In genomic region chr4:16579866-16580265, GRCh38 we compare ENCODE assay signal across 26 cellular contexts.
DNase-seq lines count a peak whose midpoint lies in the region; ATAC-seq, FAIRE-seq and TF ChIP-seq lines count a peak whose summit lies in the region.
"Had no signal": no experiment of that assay in that cellular context is flagged by ENCODE, and none has a peak within 500 bp of the region (broad histone marks: within the 10 kb centered on the region; RNA-seq: fewer than 3 reads in every experiment).

No MANE protein-coding gene starts in this region.

- no peak for ATAC-seq in HG03175 (IDR thresholded peaks at IDR 0.05; ENCODE audit: unreplicated experiment)
- ATAC-seq in GM21381 (IDR thresholded peaks at IDR 0.05; ENCODE audit: unreplicated experiment), result no peak
- ATAC-seq: activated CD8-positive, alpha-beta T cell treated with anti-CD3 and anti-CD28 coated beads for 36 hours had no signal

- TF ChIP-seq CTCF in astrocyte (IDR thresholded peaks at IDR 0.05; ENCODE audit: insufficient read depth, low read depth, low read length) (no peak), neural progenitor cell (IDR thresholded peaks at IDR 0.05) (no peak)

- H3K4me3 Mint-ChIP-seq in astrocyte (ENCODE audit: unreplicated experiment) (no peak overlapping the region), neural progenitor cell (peak overlapping the region; percentile 7)
- H3K4me3 Mint-ChIP-seq: activated CD8-positive, alpha-beta T cell treated with anti-CD3 and anti-CD28 coated beads for 36 hours; memory B cell had no signal

- H3K9ac ChIP-seq in astrocyte (ENCODE audit: low read length) (no peak overlapping the region), neural progenitor cell (no peak overlapping the region)

- H3K4me2 ChIP-seq in astrocyte (ENCODE audit: low read length) (no peak overlapping the region), neural progenitor cell (no peak overlapping the region)

- H3K36me3 Mint-ChIP-seq in astrocyte (ENCODE audit: low read depth, unreplicated experiment), result no peaks in the 10 kb centered on the region
- H3K36me3 Mint-ChIP-seq in neural progenitor cell, result peaks cover 18% of the 10 kb centered on the region
- H3K36me3 Mint-ChIP-seq: memory B cell had no signal

- H3K27me3 ChIP-seq in astrocyte (ENCODE audit: insufficient read depth, low read length) (no peaks in the 10 kb centered on the region), neural progenitor cell (no peaks in the 10 kb centered on the region)
- H3K27me3 ChIP-seq: stomach, tibial nerve had no signal

- H3K36me3 ChIP-seq in astrocyte (ENCODE audit: insufficient read depth, low read length), result no peaks in the 10 kb centered on the region
- no peaks in the 10 kb centered on the region for H3K36me3 ChIP-seq in neural progenitor cell
- H3K36me3 ChIP-seq: tibial nerve had no signal

- no peak for FAIRE-seq in astrocyte (lab: Jason Lieb, UNC)
- FAIRE-seq: GM18507 had no signal

- H2AFZ ChIP-seq in astrocyte (ENCODE audit: low read depth, low read length) (no peak overlapping the region), neural progenitor cell (replicated peaks) (no peak overlapping the region)

- H3K27me3 Mint-ChIP-seq in astrocyte (ENCODE audit: low read depth, unreplicated experiment) (no peaks in the 10 kb centered on the region), neural progenitor cell (ENCODE audit: insufficient read depth, low read depth) (peaks cover 2% of the 10 kb centered on the region)
- H3K27me3 Mint-ChIP-seq: activated CD8-positive, alpha-beta T cell treated with anti-CD3 and anti-CD28 coated beads for 36 hours; memory B cell had no signal

- no peaks in the 10 kb centered on the region for H3F3A ChIP-seq in neural progenitor cell (ENCODE audit: low read depth)

- H4K20me1 ChIP-seq in astrocyte (ENCODE audit: insufficient read depth, low read length), result no peaks in the 10 kb centered on the region
- H4K20me1 ChIP-seq in neural progenitor cell (ENCODE audit: low read depth), result no peaks in the 10 kb centered on the region

- H3K9me3 ChIP-seq in astrocyte (ENCODE audit: insufficient read depth, low read depth, low read length), result no peaks in the 10 kb centered on the region
- no peaks in the 10 kb centered on the region for H3K9me3 ChIP-seq in neural progenitor cell (ENCODE audit: low read depth)
- H3K9me3 ChIP-seq: stomach, tibial nerve had no signal

- no peaks in the 10 kb centered on the region for H3K9me3 Mint-ChIP-seq in astrocyte (ENCODE audit: unreplicated experiment)
- H3K9me3 Mint-ChIP-seq in neural progenitor cell, result no peaks in the 10 kb centered on the region
- H3K9me3 Mint-ChIP-seq: activated CD8-positive, alpha-beta T cell treated with anti-CD3 and anti-CD28 coated beads for 36 hours had no signal

- H3K27ac ChIP-seq in astrocyte (ENCODE audit: low read depth, low read length) (no peak overlapping the region), neural progenitor cell (no peak overlapping the region)
- H3K27ac ChIP-seq: stomach, tibial nerve had no signal

- H3K4me1 ChIP-seq in astrocyte (ENCODE audit: insufficient read depth, low read length), result peaks cover 14% of the 10 kb centered on the region
- peaks cover 9% of the 10 kb centered on the region for H3K4me1 ChIP-seq in neural progenitor cell
- H3K4me1 ChIP-seq: stomach, tibial nerve had no signal

- H3K79me2 ChIP-seq in astrocyte (ENCODE audit: insufficient read depth, low read length) (no peaks in the 10 kb centered on the region), neural progenitor cell (ENCODE audit: low read depth) (no peaks in the 10 kb centered on the region)

- H3K4me3 ChIP-seq in astrocyte (ENCODE audit: insufficient read depth, low read depth, low read length) (no peak overlapping the region), neural progenitor cell (no peak overlapping the region)
- H3K4me3 ChIP-seq: stomach, tibial nerve had no signal

- H3K27ac Mint-ChIP-seq in astrocyte (ENCODE audit: unreplicated experiment) (no peak overlapping the region), neural progenitor cell (peak overlapping the region; percentile 5)
- H3K27ac Mint-ChIP-seq: activated CD8-positive, alpha-beta T cell treated with anti-CD3 and anti-CD28 coated beads for 36 hours; memory B cell; progenitor cell of endocrine pancreas had no signal

- H3K4me1 Mint-ChIP-seq in astrocyte (ENCODE audit: low read depth, unreplicated experiment), result peaks cover 2% of the 10 kb centered on the region
- peaks cover 24% of the 10 kb centered on the region for H3K4me1 Mint-ChIP-seq in neural progenitor cell
- H3K4me1 Mint-ChIP-seq: memory B cell had no signal

- DNase-seq in ELF-1 (ENCODE audit: low read depth, low spot score), result peak; percentile 23
- peak; percentile 23 for DNase-seq in HT1080 (ENCODE audit: low read depth)
- peak; percentile 80 for DNase-seq in astrocyte (ENCODE audit: low read depth)
- no peak for DNase-seq in neural progenitor cell (ENCODE audit: low spot score)
- no peak for DNase-seq in NK-92 treated with Interleukin-12 subunit alpha and Interleukin-12 subunit beta, amount 100 ng/mL, for 24 hours (lab: John Stamatoyannopoulos, UW)
- no peak for DNase-seq in dermis blood vessel endothelial cell
- DNase-seq: activated CD4-positive, CD25-positive, alpha-beta regulatory T cell treated with anti-CD3 and anti-CD28 coated beads, Interleukin-2, amount 50 U/mL, for 72 hours; activated CD8-positive, alpha-beta T cell treated with anti-CD3 and anti-CD28 coated beads for 36 hours; activated effector memory CD4-positive, alpha-beta T cell treated with Interleukin-2 at 50 U/mL for 16 hours; activated T-cell treated with anti-CD3 and anti-CD28 coated beads for 4 hours; GDM1; glutamatergic neuron; Karpas-422; left cardiac atrium; NCI-H187; NCI-H526 treated with DMSO at 0.1 percent for 48 hours; Right ventricle myocardium superior; stimulated activated CD4-positive, alpha-beta T cell treated with anti-CD3 and anti-CD28 coated beads, Interleukin-15, amount 100 ng/mL, for 24 hours; stomach; T1000 had no signal

Comparison
In these comparisons a context has a peak if more than half of its experiments do, and no peak if none do; other contexts are left out.
1. DNase-seq: peak in ELF-1 (single experiment), HT1080 (single experiment) and astrocyte (single experiment); none in neural progenitor cell (single experiment), NK-92 treated with Interleukin-12 subunit alpha and Interleukin-12 subunit beta, amount 100 ng/mL, for 24 hours (single experiment) and dermis blood vessel endothelial cell (single experiment).